In the genomic region with DNA sequence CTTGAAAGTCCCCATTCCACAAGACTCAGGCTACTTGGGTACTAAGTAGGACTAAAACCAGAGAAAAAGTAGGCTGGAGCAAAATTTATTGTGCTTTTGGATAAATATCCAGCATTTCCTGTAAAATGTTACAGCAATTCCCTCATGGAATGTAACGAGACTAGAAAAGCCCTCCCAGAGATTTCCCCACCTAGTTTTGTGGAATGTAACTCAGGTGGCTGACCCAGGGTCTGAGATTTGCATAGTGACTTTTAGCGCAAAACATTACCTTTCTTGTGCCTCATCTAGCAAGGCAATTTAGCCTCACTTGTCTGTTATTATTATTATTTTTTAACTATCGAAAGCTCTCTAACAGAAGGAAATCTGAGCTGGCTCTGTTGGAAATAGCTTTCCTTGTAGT, we compare ENCODE assay signal across 26 cellular contexts.
"Had no signal": no experiment of that assay in that cellular context is flagged by ENCODE, and none has a peak within 500 bp of the region (broad histone marks: within the 10 kb centered on the region; RNA-seq: fewer than 3 reads in every experiment).

No MANE protein-coding gene starts in this region.

- H3K36me3 ChIP-seq: breast epithelium, SJCRH30 had no signal

- H3K9me3 Mint-ChIP-seq: activated B cell treated with CpG ODN at 0.5 μM for 24 hours; activated CD4-positive, alpha-beta memory T cell treated with anti-CD3 and anti-CD28 coated beads for 36 hours; activated naive CD4-positive, alpha-beta T cell treated with anti-CD3 and anti-CD28 coated beads, Interleukin-2, amount 10 ng/mL, durations not matched to agents 7 days and 5 days; activated naive CD8-positive, alpha-beta T cell treated with anti-CD3 and anti-CD28 coated beads for 36 hours; T-helper 1 cell treated with Interleukin-12 subunit alpha and Interleukin-12 subunit beta and Interleukin-4 antibody, amounts not matched to agents 30 μg/mL and 1 μg/mL, for 36 hours; T-helper 2 cell treated with Interferon-gamma antibody and Interleukin-4, amounts not matched to agents 5 μg/mL and 100 μg/mL, for 36 hours had no signal

- H3K9me3 ChIP-seq: breast epithelium had no signal

- H3K27me3 Mint-ChIP-seq: activated CD4-positive, alpha-beta memory T cell treated with anti-CD3 and anti-CD28 coated beads for 36 hours had no signal

- H3K4me3 Mint-ChIP-seq: activated B cell treated with CpG ODN at 0.5 μM for 24 hours; activated CD4-positive, alpha-beta memory T cell treated with anti-CD3 and anti-CD28 coated beads for 36 hours; activated CD8-positive, alpha-beta memory T cell treated with anti-CD3 and anti-CD28 coated beads, Interleukin-2, amount 10 ng/mL, durations not matched to agents 7 days and 5 days; activated naive CD4-positive, alpha-beta T cell treated with anti-CD3 and anti-CD28 coated beads, Interleukin-2, amount 10 ng/mL, durations not matched to agents 7 days and 5 days; activated naive CD8-positive, alpha-beta T cell treated with anti-CD3 and anti-CD28 coated beads for 36 hours; T-helper 1 cell treated with Interleukin-12 subunit alpha and Interleukin-12 subunit beta and Interleukin-4 antibody, amounts not matched to agents 30 μg/mL and 1 μg/mL, for 36 hours; T-helper 2 cell treated with Interferon-gamma antibody and Interleukin-4, amounts not matched to agents 5 μg/mL and 100 μg/mL, for 36 hours had no signal

- H3K27ac Mint-ChIP-seq: activated B cell treated with CpG ODN at 0.5 μM for 24 hours; activated CD4-positive, alpha-beta memory T cell treated with anti-CD3 and anti-CD28 coated beads for 36 hours; activated CD8-positive, alpha-beta memory T cell treated with anti-CD3 and anti-CD28 coated beads, Interleukin-2, amount 10 ng/mL, durations not matched to agents 7 days and 5 days; activated naive CD4-positive, alpha-beta T cell treated with anti-CD3 and anti-CD28 coated beads, Interleukin-2, amount 10 ng/mL, durations not matched to agents 7 days and 5 days; activated naive CD8-positive, alpha-beta T cell treated with anti-CD3 and anti-CD28 coated beads for 36 hours; T-helper 1 cell treated with Interleukin-12 subunit alpha and Interleukin-12 subunit beta and Interleukin-4 antibody, amounts not matched to agents 30 μg/mL and 1 μg/mL, for 36 hours; T-helper 2 cell treated with Interferon-gamma antibody and Interleukin-4, amounts not matched to agents 5 μg/mL and 100 μg/mL, for 36 hours had no signal

- H3K4me1 ChIP-seq: breast epithelium, SJCRH30 had no signal

- H3K27me3 ChIP-seq: breast epithelium had no signal

- H3K27ac ChIP-seq: breast epithelium, SJCRH30, SK-N-MC had no signal

- DNase-seq: activated B cell treated with CpG ODN at 0.5 μM for 24 hours; activated CD4-positive, alpha-beta memory T cell treated with anti-CD3 and anti-CD28 coated beads for 36 hours; activated CD4-positive, alpha-beta T cell treated with anti-CD3 and anti-CD28 coated beads for 4 hours; activated CD4-positive, alpha-beta T cell treated with anti-CD3 and anti-CD28 coated beads, Interleukin-2, amount 50 U/mL, for 1 hour; activated CD4-positive, CD25-positive, alpha-beta regulatory T cell treated with anti-CD3 and anti-CD28 coated beads, Interleukin-2, amount 50 U/mL, for 72 hours; activated CD8-positive, alpha-beta memory T cell treated with anti-CD3 and anti-CD28 coated beads, Interleukin-2, amount 10 ng/mL, durations not matched to agents 7 days and 5 days; activated CD8-positive, alpha-beta memory T cell treated with anti-CD3 and anti-CD28 coated beads, Interleukin-2, amount 50 U/mL, for 48 hours; activated effector memory CD4-positive, alpha-beta T cell treated with Interleukin-2 at 50 U/mL for 16 hours; activated naive CD4-positive, alpha-beta T cell treated with anti-CD3 and anti-CD28 coated beads, Interleukin-2, amount 10 ng/mL, durations not matched to agents 7 days and 5 days; activated naive CD8-positive, alpha-beta T cell treated with anti-CD3 and anti-CD28 coated beads for 36 hours; activated T-cell treated with anti-CD3 and anti-CD28 coated beads, Interleukin-2, amount 50 U/mL, for 48 hours; amniotic stem cell; aorta; NCI-H1092 treated with DMSO at 0.1 percent for 48 hours; NCI-H1417 treated with DMSO at 0.1 percent for 48 hours; NCI-H1930; NCI-H2081 treated with DMSO at 0.1 percent for 48 hours; NCI-H345; NCI-H524 treated with DMSO at 0.1 percent for 48 hours; SHP77; SJCRH30 had no signal

- H3K4me1 Mint-ChIP-seq: activated B cell treated with CpG ODN at 0.5 μM for 24 hours; activated naive CD4-positive, alpha-beta T cell treated with anti-CD3 and anti-CD28 coated beads, Interleukin-2, amount 10 ng/mL, durations not matched to agents 7 days and 5 days had no signal

- H3K36me3 Mint-ChIP-seq: activated CD4-positive, alpha-beta memory T cell treated with anti-CD3 and anti-CD28 coated beads for 36 hours; activated CD8-positive, alpha-beta memory T cell treated with anti-CD3 and anti-CD28 coated beads, Interleukin-2, amount 10 ng/mL, durations not matched to agents 7 days and 5 days; activated naive CD4-positive, alpha-beta T cell treated with anti-CD3 and anti-CD28 coated beads, Interleukin-2, amount 10 ng/mL, durations not matched to agents 7 days and 5 days; activated naive CD8-positive, alpha-beta T cell treated with anti-CD3 and anti-CD28 coated beads for 36 hours had no signal

- ATAC-seq: activated CD8-positive, alpha-beta memory T cell treated with anti-CD3 and anti-CD28 coated beads, Interleukin-2, amount 10 ng/mL, durations not matched to agents 7 days and 5 days; Panc1 had no signal

- H3K4me3 ChIP-seq: breast epithelium, SJCRH30, SK-N-MC had no signal
